Comparison of ENCODE assay signal across 1 cellular context in genomic region chr5:82659114-82659513, GRCh38.
TF ChIP-seq lines count a peak whose summit lies in the region.

No MANE protein-coding gene starts in this region.

TF ChIP-seq in HepG2, 621 proteins besides CTCF, POLR2A, EP300 and RAD21:
- TF ChIP-seq MAFK (conservative IDR thresholded peaks at IDR 0.05 in 1 of 2, IDR thresholded peaks at IDR 0.05 in 1 of 2; ENCODE audit: low read length in 2 of 2) (peak in 1 of 2 experiments; percentile 64; a peak in 2 of 4 replicates), NCOA1 (CRISPR knock-in tag; IDR thresholded peaks at IDR 0.05) (no peak), MAFF (IDR thresholded peaks at IDR 0.05; ENCODE audit: low read depth, low read length) (0 out of 2 replicates have a peak, but pooled peaks have one; percentile 37), NONO (IDR thresholded peaks at IDR 0.05) (no peak), NONO (CRISPR knock-in tag; conservative IDR thresholded peaks at IDR 0.05) (no peak), ZNF10 (CRISPR knock-in tag; IDR thresholded peaks at IDR 0.05; ENCODE audit: borderline replicate concordance, low read depth) (no peak), ZNF296 (CRISPR knock-in tag; conservative IDR thresholded peaks at IDR 0.05) (no peak)
